21 cellular contexts compared by ENCODE assay signal in genomic region chr19:47379398-47379938, GRCh38. TPM values are rescaled to one million over a fixed set of nuclear protein-coding genes. Genes with fewer than 3 reads are reported as not detected.
A peak's percentile ranks its signal among the peaks of the same experiment; 100 is the strongest.
DNase-seq lines count a peak whose midpoint lies in the region; ATAC-seq and TF ChIP-seq lines count a peak whose summit lies in the region.
"Had no signal": no experiment of that assay in that cellular context is flagged by ENCODE, and none has a peak within 500 bp of the region (broad histone marks: within the 10 kb centered on the region; RNA-seq: fewer than 3 reads in every experiment).

No MANE protein-coding gene starts in this region.

- no peak overlapping the region for H2BK12ac ChIP-seq in trophoblast cell (ENCODE audit: low read length)

- H3K9me3 ChIP-seq in trophoblast cell (ENCODE audit: insufficient read depth, low read depth, low read length): peaks cover 7% of the 10 kb centered on the region
- H3K9me3 ChIP-seq in hepatocyte (ENCODE audit: low read depth): no peaks in the 10 kb centered on the region
- H3K9me3 ChIP-seq: heart left ventricle, ovary had no signal

- peaks cover 6% of the 10 kb centered on the region for H3K4me1 Mint-ChIP-seq in chondrocyte (ENCODE audit: low read depth)

- peaks cover 31% of the 10 kb centered on the region for H3K36me3 Mint-ChIP-seq in chondrocyte (ENCODE audit: low read depth)

- H3K36me3 ChIP-seq in trophoblast cell (ENCODE audit: control insufficient read depth in 1 of 2, insufficient read depth in 2 of 2, low read length in 2 of 2): peaks cover 75 to 76% of the 10 kb centered on the region in 2 experiments
- no peaks in the 10 kb centered on the region for H3K36me3 ChIP-seq in hepatocyte (replicated peaks; ENCODE audit: insufficient read depth, low read depth)

- H3K18ac ChIP-seq in trophoblast cell (ENCODE audit: low read length): no peak overlapping the region

- H4K91ac ChIP-seq in trophoblast cell (ENCODE audit: low read depth, low read length): no peak overlapping the region

- no peak overlapping the region for H3K14ac ChIP-seq in trophoblast cell (ENCODE audit: low read length)

- H2BK5ac ChIP-seq in trophoblast cell (ENCODE audit: low read depth, low read length, poor library complexity): no peak overlapping the region

- no peak overlapping the region for H2BK120ac ChIP-seq in trophoblast cell (ENCODE audit: insufficient read depth, low read length, poor library complexity)

- H3K79me1 ChIP-seq in trophoblast cell (ENCODE audit: low read length): no peaks in the 10 kb centered on the region

- H3K79me2 ChIP-seq in trophoblast cell (ENCODE audit: control insufficient read depth, insufficient read depth, low read length, poor library complexity): no peaks in the 10 kb centered on the region
- H3K79me2 ChIP-seq in hepatocyte: no peaks in the 10 kb centered on the region

- H3K23ac ChIP-seq in trophoblast cell (ENCODE audit: low read length): no peak overlapping the region

- H2AFZ ChIP-seq in trophoblast cell (ENCODE audit: insufficient read depth, low read length, poor library complexity) (no peak overlapping the region), hepatocyte (no peak overlapping the region)

- no peak overlapping the region for H4K12ac ChIP-seq in trophoblast cell (ENCODE audit: low read depth, low read length)

- DNase-seq in D341Med (ENCODE audit: low spot score) (peak; percentile 75), NCI-H524 treated with DMSO at 0.1 percent for 48 hours (lab: John Stamatoyannopoulos, UW) (peak; percentile 56), globus pallidus (ENCODE audit: low spot score) (peak; percentile 82), trophoblast cell (no peak), hepatocyte (ENCODE audit: low spot score) (no peak), COLO829 (ENCODE audit: low spot score) (no peak), chondrocyte (ENCODE audit: low spot score) (no peak)
- DNase-seq: amniotic stem cell; Calu3; heart left ventricle; KBM-7; kidney; NCI-H1105; ovary; stimulated activated CD4-positive, alpha-beta T cell treated with anti-CD3 and anti-CD28 coated beads, Interleukin-12 subunit alpha, Interleukin-12 subunit beta, amount 100 ng/mL, for 4 hours; stimulated activated naive B cell treated with anti-CD40 and anti-IgM and Interleukin-4, amounts not matched to agents 10 μg/mL and 1 μg/mL and 100 μg/mL, for 72 hours had no signal

- H3K9me2 ChIP-seq in hepatocyte (replicated peaks; ENCODE audit: insufficient read depth): no peaks in the 10 kb centered on the region

- peak overlapping the region; percentile 25 for H3K4me3 ChIP-seq in trophoblast cell (ENCODE audit: low read depth, low read length)
- H3K4me3 ChIP-seq in hepatocyte: no peak overlapping the region
- H3K4me3 ChIP-seq: heart left ventricle, ovary had no signal

- no peaks in the 10 kb centered on the region for H3K27me3 ChIP-seq in trophoblast cell (ENCODE audit: insufficient read depth, low read length)
- H3K27me3 ChIP-seq in hepatocyte: no peaks in the 10 kb centered on the region
- H3K27me3 ChIP-seq: heart left ventricle, ovary had no signal

- H4K20me1 ChIP-seq in hepatocyte (ENCODE audit: insufficient read depth, poor library complexity, severe bottlenecking): no peaks in the 10 kb centered on the region

- H4K8ac ChIP-seq in trophoblast cell (ENCODE audit: low read depth, low read length): no peak overlapping the region

- no peaks in the 10 kb centered on the region for H3K9me3 Mint-ChIP-seq in chondrocyte (ENCODE audit: low read depth)

- no peak overlapping the region for H3K27ac Mint-ChIP-seq in chondrocyte (ENCODE audit: unreplicated experiment)
- H3K27ac Mint-ChIP-seq: stimulated activated naive B cell treated with anti-CD40 and anti-IgM and Interleukin-4, amounts not matched to agents 10 μg/mL and 1 μg/mL and 100 μg/mL, for 72 hours had no signal

- no peak overlapping the region for H3K27ac ChIP-seq in trophoblast cell (ENCODE audit: low read depth, low read length)
- H3K27ac ChIP-seq in hepatocyte: no peak overlapping the region
- H3K27ac ChIP-seq: epithelial cell of prostate, heart left ventricle, HL-60, ovary had no signal

- H3K4ac ChIP-seq in trophoblast cell (ENCODE audit: low read depth, low read length): no peak overlapping the region

- H3K4me3 Mint-ChIP-seq in chondrocyte (ENCODE audit: unreplicated experiment): no peak overlapping the region
- H3K4me3 Mint-ChIP-seq: stimulated activated naive B cell treated with anti-CD40 and anti-IgM and Interleukin-4, amounts not matched to agents 10 μg/mL and 1 μg/mL and 100 μg/mL, for 72 hours had no signal

- no peak overlapping the region for H2AK5ac ChIP-seq in trophoblast cell (ENCODE audit: low read length)

- no peak for TF ChIP-seq CTCF in hepatocyte (IDR thresholded peaks at IDR 0.05; ENCODE audit: poor library complexity)
- no peak for TF ChIP-seq CTCF in chondrocyte (IDR thresholded peaks at IDR 0.05)

- ATAC-seq in HG03342 (IDR thresholded peaks at IDR 0.05; ENCODE audit: unreplicated experiment): no peak
- ATAC-seq: activated CD4-positive, CD25-positive, alpha-beta regulatory T cell treated with anti-CD3 and anti-CD28 coated beads, Interleukin-2, amount 50 U/mL, for 24 hours; heart left ventricle; stimulated activated naive B cell treated with anti-CD40 and anti-IgM and Interleukin-4, amounts not matched to agents 10 μg/mL and 1 μg/mL and 100 μg/mL, for 72 hours had no signal

- H3K4me1 ChIP-seq in trophoblast cell (ENCODE audit: control insufficient read depth in 1 of 2, insufficient read depth in 2 of 2, low read length in 2 of 2) (no peaks in the 10 kb centered on the region), hepatocyte (ENCODE audit: insufficient read depth) (no peaks in the 10 kb centered on the region)

- no peak overlapping the region for H3K9ac ChIP-seq in trophoblast cell (ENCODE audit: low read length)

- H3K27me3 Mint-ChIP-seq in chondrocyte (ENCODE audit: low read depth): no peaks in the 10 kb centered on the region
- H3K27me3 Mint-ChIP-seq: stimulated activated naive B cell treated with anti-CD40 and anti-IgM and Interleukin-4, amounts not matched to agents 10 μg/mL and 1 μg/mL and 100 μg/mL, for 72 hours had no signal

- H3K4me2 ChIP-seq in trophoblast cell (ENCODE audit: low read length): no peak overlapping the region
- no peak overlapping the region for H3K4me2 ChIP-seq in hepatocyte

- no CpG with 5 or more reads among the region's 23 CpGs for WGBS in trophoblast cell (ENCODE audit: extremely low coverage, insufficient coverage, insufficient read length)
- 96% methylated on average over 23 of the region's 23 CpGs for WGBS in hepatocyte (ENCODE audit: low lambda C conversion rate, missing lambda C conversion rate)

RNA-seq across cellular contexts. Expression of gene DHX34, which starts 30.4 kb away (rescaled TPM):
- polyA plus RNA-seq in trophoblast cell (2013): 10.9 and 11.6 TPM in 2 replicates
- total RNA-seq in hepatocyte: 9.3 and 10.7 TPM in 2 replicates
- polyA plus RNA-seq in hepatocyte: 17.6 and 18.2 TPM in 2 replicates
- total RNA-seq in chondrocyte: 13.5 to 15.6 TPM (median 15.2 TPM) in 3 replicates

RNA-seq across cellular contexts. Expression of gene MEIS3, which starts 39.9 kb away (rescaled TPM):
- polyA plus RNA-seq in trophoblast cell (2013): 6.2 and 6.4 TPM in 2 replicates
- total RNA-seq in hepatocyte (18.4 and 21.2 TPM in 2 replicates), chondrocyte (79.5 to 83.4 TPM (median 82.2 TPM) in 3 replicates)
- polyA plus RNA-seq in hepatocyte: 40.6 and 47.0 TPM in 2 replicates

RNA-seq across cellular contexts. Expression of gene C5AR2, which starts 47.5 kb away (rescaled TPM):
- polyA plus RNA-seq in trophoblast cell (2013): not detected in 2 replicates
- total RNA-seq in hepatocyte (0.53 TPM in 1 of 2 replicates, not detected in the other), chondrocyte (0.07 to 0.34 TPM in 2 of 3 replicates, not detected in the other)
- 0.24 TPM in 1 of 2 replicates, not detected in the other for polyA plus RNA-seq in hepatocyte
- total RNA-seq: NCI-H460 had no signal

Comparison
In these comparisons a context has a peak if more than half of its experiments do, and no peak if none do; other contexts are left out.
1. DNase-seq: peak in D341Med (single experiment), NCI-H524 treated with DMSO at 0.1 percent for 48 hours (single experiment) and globus pallidus (single experiment); none in trophoblast cell (0 of 2), hepatocyte (single experiment), COLO829 (single experiment) and chondrocyte (single experiment).